Comparison of ENCODE assay signal across 1 cellular context in genomic region chr10:21494221-21495001, GRCh38.
TF ChIP-seq lines count a peak whose summit lies in the region.

No MANE protein-coding gene starts in this region.

TF ChIP-seq in K562, 482 proteins besides CTCF, POLR2A, EP300 and RAD21 (continued from another document):
- TF ChIP-seq ZNF408 (CRISPR knock-in tag; IDR thresholded peaks at IDR 0.05; ENCODE audit: low read depth) (no peak), ZBTB33 (CRISPR knock-in tag; IDR thresholded peaks at IDR 0.05) (0 out of 2 replicates have a peak, but pooled peaks have one; percentile 11), PHF21A (IDR thresholded peaks at IDR 0.05; ENCODE audit: borderline replicate concordance, low read depth) (no peak), NFATC3 (IDR thresholded peaks at IDR 0.05) (no peak), ZNF764 (CRISPR knock-in tag; IDR thresholded peaks at IDR 0.05; ENCODE audit: low read depth) (no peak), HCFC1 (IDR thresholded peaks at IDR 0.05; ENCODE audit: low read depth, low read length) (no peak), IRF1 (CRISPR knock-in tag; IDR thresholded peaks at IDR 0.05; ENCODE audit: borderline replicate concordance) (no peak), XRCC3 (IDR thresholded peaks at IDR 0.05) (no peak), FOXJ2 (tag; IDR thresholded peaks at IDR 0.05) (no peak), ZNF778 (CRISPR knock-in tag; IDR thresholded peaks at IDR 0.05) (no peak), ZFX (CRISPR knock-in tag; IDR thresholded peaks at IDR 0.05) (peak; percentile 28; the same call in 1 of the 2 replicates), MAFF (IDR thresholded peaks at IDR 0.05; ENCODE audit: low read length) (no peak), GTF2A2 (tag; IDR thresholded peaks at IDR 0.05) (no peak)
